In the genomic region with DNA sequence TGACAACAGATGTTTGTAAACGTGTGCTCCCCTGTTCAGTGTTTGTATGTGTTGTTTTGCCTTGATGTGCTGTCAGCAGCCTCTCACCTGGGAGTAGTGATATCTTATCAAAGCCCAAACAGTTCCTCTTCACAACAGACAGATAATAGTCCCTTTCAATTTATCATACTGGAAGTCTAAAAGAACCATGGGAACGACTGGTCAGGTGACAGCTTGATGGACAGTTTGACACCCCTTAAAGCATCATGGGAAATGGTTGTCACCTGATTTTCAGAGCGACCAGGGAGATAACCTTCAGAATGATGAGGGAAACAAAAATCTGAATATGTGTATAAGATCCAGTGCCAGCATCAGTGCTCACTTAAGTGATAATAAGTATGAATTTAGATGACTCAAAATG, we compare ENCODE assay signal across 21 cellular contexts.
"Had no signal": no experiment of that assay in that cellular context is flagged by ENCODE, and none has a peak within 500 bp of the region (broad histone marks: within the 10 kb centered on the region; RNA-seq: fewer than 3 reads in every experiment).

No MANE protein-coding gene starts in this region.

- H3K4me1 ChIP-seq: body of pancreas, gastrocnemius medialis, spleen, thyroid gland had no signal

- FAIRE-seq: colon, urothelium cell line had no signal

- H3K27me3 Mint-ChIP-seq: activated CD4-positive, alpha-beta T cell treated with anti-CD3 and anti-CD28 coated beads, Interleukin-2, amount 10 ng/mL, durations not matched to agents 24 days and 14 days; activated CD8-positive, alpha-beta T cell treated with anti-CD3 and anti-CD28 coated beads for 36 hours; stimulated activated memory B cell treated with anti-CD40 and anti-IgM and Interleukin-4, amounts not matched to agents 10 μg/mL and 1 μg/mL and 100 μg/mL, for 72 hours had no signal

- H3K9me3 Mint-ChIP-seq: activated CD4-positive, alpha-beta T cell treated with anti-CD3 and anti-CD28 coated beads, Interleukin-2, amount 10 ng/mL, durations not matched to agents 24 days and 14 days; endodermal cell; nephron progenitor cell; stimulated activated memory B cell treated with anti-CD40 and anti-IgM and Interleukin-4, amounts not matched to agents 10 μg/mL and 1 μg/mL and 100 μg/mL, for 72 hours had no signal

- H3K36me3 ChIP-seq: gastrocnemius medialis, heart left ventricle, spleen, thyroid gland had no signal

- H3K27me3 ChIP-seq: body of pancreas, gastrocnemius medialis, heart left ventricle, spleen, thyroid gland had no signal

- H3K27ac ChIP-seq: body of pancreas, gastrocnemius medialis, heart left ventricle, spleen, thyroid gland had no signal

- ATAC-seq: activated CD8-positive, alpha-beta T cell treated with anti-CD3 and anti-CD28 coated beads for 36 hours; activated T-cell treated with anti-CD3 and anti-CD28 coated beads, Interleukin-2, amount 50 U/mL, for 4 hours; body of pancreas; gastrocnemius medialis; heart left ventricle; left cardiac atrium; stimulated activated memory B cell treated with anti-CD40 and anti-IgM and Interleukin-4, amounts not matched to agents 10 μg/mL and 1 μg/mL and 100 μg/mL, for 72 hours had no signal

- DNase-seq: activated CD4-positive, alpha-beta T cell treated with anti-CD3 and anti-CD28 coated beads, Interleukin-2, amount 10 ng/mL, durations not matched to agents 24 days and 14 days; activated CD8-positive, alpha-beta memory T cell treated with anti-CD3 and anti-CD28 coated beads, Interleukin-2, amount 50 U/mL, for 4 hours; activated CD8-positive, alpha-beta T cell treated with anti-CD3 and anti-CD28 coated beads for 36 hours; activated naive CD4-positive, alpha-beta T cell treated with anti-CD3 and anti-CD28 coated beads for 36 hours; activated T-cell treated with anti-CD3 and anti-CD28 coated beads, Interleukin-2, amount 50 U/mL, for 4 hours; body of pancreas; endodermal cell; gastrocnemius medialis; heart left ventricle; immature natural killer cell; left cardiac atrium; midbrain; nephron progenitor cell; retina; spleen; stimulated activated CD4-positive, alpha-beta T cell treated with anti-CD3 and anti-CD28 coated beads, Interleukin-4, amount 100 ng/mL, for 4 hours; T1000; thyroid gland had no signal

- H3K4me1 Mint-ChIP-seq: activated CD4-positive, alpha-beta T cell treated with anti-CD3 and anti-CD28 coated beads, Interleukin-2, amount 10 ng/mL, durations not matched to agents 24 days and 14 days; immature natural killer cell; stimulated activated memory B cell treated with anti-CD40 and anti-IgM and Interleukin-4, amounts not matched to agents 10 μg/mL and 1 μg/mL and 100 μg/mL, for 72 hours had no signal

- H3K27ac Mint-ChIP-seq: activated CD4-positive, alpha-beta T cell treated with anti-CD3 and anti-CD28 coated beads, Interleukin-2, amount 10 ng/mL, durations not matched to agents 24 days and 14 days; activated CD8-positive, alpha-beta T cell treated with anti-CD3 and anti-CD28 coated beads for 36 hours; activated naive CD4-positive, alpha-beta T cell treated with anti-CD3 and anti-CD28 coated beads for 36 hours; endodermal cell; immature natural killer cell; nephron progenitor cell; stimulated activated memory B cell treated with anti-CD40 and anti-IgM and Interleukin-4, amounts not matched to agents 10 μg/mL and 1 μg/mL and 100 μg/mL, for 72 hours had no signal

- H3K9me3 ChIP-seq: body of pancreas, gastrocnemius medialis, heart left ventricle, spleen, thyroid gland had no signal

- H3K4me3 ChIP-seq: body of pancreas, gastrocnemius medialis, heart left ventricle, spleen, thyroid gland had no signal

- H3K4me3 Mint-ChIP-seq: activated CD4-positive, alpha-beta T cell treated with anti-CD3 and anti-CD28 coated beads, Interleukin-2, amount 10 ng/mL, durations not matched to agents 24 days and 14 days; activated CD8-positive, alpha-beta T cell treated with anti-CD3 and anti-CD28 coated beads for 36 hours; activated naive CD4-positive, alpha-beta T cell treated with anti-CD3 and anti-CD28 coated beads for 36 hours; activated T-cell treated with anti-CD3 and anti-CD28 coated beads, Interleukin-2, amount 50 U/mL, for 4 hours; endodermal cell; immature natural killer cell; nephron progenitor cell; stimulated activated memory B cell treated with anti-CD40 and anti-IgM and Interleukin-4, amounts not matched to agents 10 μg/mL and 1 μg/mL and 100 μg/mL, for 72 hours had no signal

- H3K36me3 Mint-ChIP-seq: immature natural killer cell; stimulated activated memory B cell treated with anti-CD40 and anti-IgM and Interleukin-4, amounts not matched to agents 10 μg/mL and 1 μg/mL and 100 μg/mL, for 72 hours had no signal
